34 cellular contexts compared by ENCODE assay signal in the genomic region with DNA sequence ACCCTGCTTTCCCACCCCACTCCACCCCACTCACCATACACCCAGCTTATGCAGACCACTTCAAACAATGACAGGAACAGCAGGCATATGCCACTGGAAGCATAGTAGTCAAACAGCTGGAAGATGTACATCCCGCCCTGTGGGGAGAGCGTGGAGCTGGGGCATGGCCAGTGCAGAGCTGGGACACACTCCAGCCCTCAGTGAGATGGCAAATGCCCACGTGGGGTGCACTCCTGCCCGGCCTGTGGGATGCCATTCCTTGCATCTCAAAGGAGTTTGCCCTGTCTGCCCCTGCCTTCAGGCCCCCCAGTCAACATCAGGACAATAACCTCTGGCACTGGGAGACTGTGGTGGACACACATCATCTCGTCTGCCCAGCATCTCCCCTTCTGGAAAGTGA. TPM values are rescaled to one million over a fixed set of nuclear protein-coding genes. Genes with fewer than 3 reads are reported as not detected.
"Had no signal": no experiment of that assay in that cellular context is flagged by ENCODE, and none has a peak within 500 bp of the region (broad histone marks: within the 10 kb centered on the region; RNA-seq: fewer than 3 reads in every experiment).

No MANE protein-coding gene starts in this region.

- H3K27ac ChIP-seq: adrenal gland, body of pancreas, coronary artery, esophagus muscularis mucosa, foreskin keratinocyte, gastrocnemius medialis had no signal

- ATAC-seq: activated CD4-positive, alpha-beta T cell treated with anti-CD3 and anti-CD28 coated beads for 36 hours; activated CD8-positive, alpha-beta memory T cell treated with anti-CD3 and anti-CD28 coated beads, Interleukin-2, amount 10 ng/mL, durations not matched to agents 7 days and 5 days; activated CD8-positive, alpha-beta T cell treated with anti-CD3 and anti-CD28 coated beads, Interleukin-2, amount 10 ng/mL, durations not matched to agents 7 days and 5 days; activated naive CD8-positive, alpha-beta T cell treated with anti-CD3 and anti-CD28 coated beads, Interleukin-2, amount 50 U/mL, for 24 hours; body of pancreas; effector memory CD8-positive, alpha-beta T cell; foreskin keratinocyte; gastrocnemius medialis had no signal

- H3K36me3 Mint-ChIP-seq: activated CD4-positive, alpha-beta memory T cell treated with anti-CD3 and anti-CD28 coated beads for 36 hours; activated CD8-positive, alpha-beta memory T cell treated with anti-CD3 and anti-CD28 coated beads, Interleukin-2, amount 10 ng/mL, durations not matched to agents 7 days and 5 days; activated naive CD4-positive, alpha-beta T cell treated with anti-CD3 and anti-CD28 coated beads, Interleukin-2, amount 50 U/mL, for 24 hours; activated naive CD8-positive, alpha-beta T cell treated with anti-CD3 and anti-CD28 coated beads for 36 hours had no signal

- H3K4me1 ChIP-seq: adrenal gland, foreskin keratinocyte had no signal

- H3K4me1 Mint-ChIP-seq: activated CD4-positive, alpha-beta T cell treated with anti-CD3 and anti-CD28 coated beads for 36 hours; activated CD4-positive, alpha-beta T cell treated with anti-CD3 and anti-CD28 coated beads, Interleukin-2, amount 10 ng/mL, durations not matched to agents 24 days and 14 days; activated CD8-positive, alpha-beta memory T cell treated with anti-CD3 and anti-CD28 coated beads, Interleukin-2, amount 10 ng/mL, durations not matched to agents 7 days and 5 days; activated naive CD4-positive, alpha-beta T cell treated with anti-CD3 and anti-CD28 coated beads, Interleukin-2, amount 50 U/mL, for 24 hours; activated naive CD8-positive, alpha-beta T cell treated with anti-CD3 and anti-CD28 coated beads for 36 hours; activated naive CD8-positive, alpha-beta T cell treated with anti-CD3 and anti-CD28 coated beads, Interleukin-2, amount 50 U/mL, for 24 hours had no signal

- H3K4me3 Mint-ChIP-seq: activated CD4-positive, alpha-beta memory T cell treated with anti-CD3 and anti-CD28 coated beads for 36 hours; activated CD4-positive, alpha-beta T cell treated with anti-CD3 and anti-CD28 coated beads for 36 hours; activated CD4-positive, alpha-beta T cell treated with anti-CD3 and anti-CD28 coated beads, Interleukin-2, amount 10 ng/mL, durations not matched to agents 24 days and 14 days; activated CD8-positive, alpha-beta memory T cell treated with anti-CD3 and anti-CD28 coated beads, Interleukin-2, amount 10 ng/mL, durations not matched to agents 7 days and 5 days; activated CD8-positive, alpha-beta T cell treated with anti-CD3 and anti-CD28 coated beads, Interleukin-2, amount 10 ng/mL, durations not matched to agents 7 days and 5 days; activated naive CD4-positive, alpha-beta T cell treated with anti-CD3 and anti-CD28 coated beads for 36 hours; activated naive CD4-positive, alpha-beta T cell treated with anti-CD3 and anti-CD28 coated beads, Interleukin-2, amount 50 U/mL, for 24 hours; activated naive CD8-positive, alpha-beta T cell treated with anti-CD3 and anti-CD28 coated beads for 36 hours; activated naive CD8-positive, alpha-beta T cell treated with anti-CD3 and anti-CD28 coated beads, Interleukin-2, amount 50 U/mL, for 24 hours; activated T-helper 1 cell treated with anti-CD3 and anti-CD28 coated beads, Interleukin-12 subunit alpha, Interleukin-12 subunit beta, Interleukin-2, Interleukin-4 antibody, amounts not matched to agents 30 ng/mL and 10 ng/mL and 1 ng/mL, durations not matched to agents 14 hours and 24 hours and 36 hours; dendritic cell treated with granulocyte-macrophage colony-stimulating factor and Interleukin-4, amounts not matched to agents 40 ng/mL and 50 ng/mL, for 4 days; effector memory CD8-positive, alpha-beta T cell had no signal

- H3K27ac Mint-ChIP-seq: activated CD4-positive, alpha-beta memory T cell treated with anti-CD3 and anti-CD28 coated beads for 36 hours; activated CD4-positive, alpha-beta T cell treated with anti-CD3 and anti-CD28 coated beads for 36 hours; activated CD4-positive, alpha-beta T cell treated with anti-CD3 and anti-CD28 coated beads, Interleukin-2, amount 10 ng/mL, durations not matched to agents 24 days and 14 days; activated CD8-positive, alpha-beta memory T cell treated with anti-CD3 and anti-CD28 coated beads, Interleukin-2, amount 10 ng/mL, durations not matched to agents 7 days and 5 days; activated CD8-positive, alpha-beta T cell treated with anti-CD3 and anti-CD28 coated beads, Interleukin-2, amount 10 ng/mL, durations not matched to agents 7 days and 5 days; activated naive CD4-positive, alpha-beta T cell treated with anti-CD3 and anti-CD28 coated beads for 36 hours; activated naive CD4-positive, alpha-beta T cell treated with anti-CD3 and anti-CD28 coated beads, Interleukin-2, amount 50 U/mL, for 24 hours; activated naive CD8-positive, alpha-beta T cell treated with anti-CD3 and anti-CD28 coated beads for 36 hours; activated naive CD8-positive, alpha-beta T cell treated with anti-CD3 and anti-CD28 coated beads, Interleukin-2, amount 50 U/mL, for 24 hours; activated T-helper 1 cell treated with anti-CD3 and anti-CD28 coated beads, Interleukin-12 subunit alpha, Interleukin-12 subunit beta, Interleukin-2, Interleukin-4 antibody, amounts not matched to agents 30 ng/mL and 10 ng/mL and 1 ng/mL, durations not matched to agents 14 hours and 24 hours and 36 hours; activated T-helper 2 cell treated with anti-CD3 and anti-CD28 coated beads, Interferon-gamma antibody, Interleukin-2, Interleukin-4, amounts not matched to agents 10 μg/mL and 5 μg/mL and 100 μg/mL, durations not matched to agents 14 hours and 24 hours and 36 hours; dendritic cell treated with granulocyte-macrophage colony-stimulating factor and Interleukin-4, amounts not matched to agents 40 ng/mL and 50 ng/mL, for 4 days; effector memory CD8-positive, alpha-beta T cell had no signal

- H3K4me3 ChIP-seq: adrenal gland, body of pancreas, coronary artery, esophagus muscularis mucosa, gastrocnemius medialis had no signal

- H3K9me3 ChIP-seq: adrenal gland, body of pancreas, esophagus muscularis mucosa, gastrocnemius medialis had no signal

- H3K36me3 ChIP-seq: adrenal gland, esophagus muscularis mucosa, gastrocnemius medialis had no signal

- H3K9me3 Mint-ChIP-seq: activated CD4-positive, alpha-beta memory T cell treated with anti-CD3 and anti-CD28 coated beads for 36 hours; activated CD4-positive, alpha-beta T cell treated with anti-CD3 and anti-CD28 coated beads, Interleukin-2, amount 10 ng/mL, durations not matched to agents 24 days and 14 days; activated naive CD4-positive, alpha-beta T cell treated with anti-CD3 and anti-CD28 coated beads for 36 hours; activated naive CD4-positive, alpha-beta T cell treated with anti-CD3 and anti-CD28 coated beads, Interleukin-2, amount 50 U/mL, for 24 hours; activated naive CD8-positive, alpha-beta T cell treated with anti-CD3 and anti-CD28 coated beads for 36 hours; activated naive CD8-positive, alpha-beta T cell treated with anti-CD3 and anti-CD28 coated beads, Interleukin-2, amount 50 U/mL, for 24 hours; dendritic cell treated with granulocyte-macrophage colony-stimulating factor and Interleukin-4, amounts not matched to agents 40 ng/mL and 50 ng/mL, for 4 days; effector memory CD8-positive, alpha-beta T cell had no signal

- H3K27me3 Mint-ChIP-seq: activated CD4-positive, alpha-beta T cell treated with anti-CD3 and anti-CD28 coated beads, Interleukin-2, amount 10 ng/mL, durations not matched to agents 24 days and 14 days had no signal

- H3K27me3 ChIP-seq: adrenal gland, body of pancreas had no signal

- DNase-seq: activated CD4-positive, alpha-beta memory T cell treated with anti-CD3 and anti-CD28 coated beads for 36 hours; activated CD4-positive, alpha-beta T cell treated with anti-CD3 and anti-CD28 coated beads for 36 hours; activated CD4-positive, alpha-beta T cell treated with anti-CD3 and anti-CD28 coated beads, Interleukin-2, amount 10 ng/mL, durations not matched to agents 24 days and 14 days; activated CD4-positive, CD25-positive, alpha-beta regulatory T cell; activated CD4-positive, CD25-positive, alpha-beta regulatory T cell treated with anti-CD3 and anti-CD28 coated beads, Interleukin-2, amount 50 U/mL, for 72 hours; activated CD8-positive, alpha-beta memory T cell treated with anti-CD3 and anti-CD28 coated beads, Interleukin-2, amount 10 ng/mL, durations not matched to agents 7 days and 5 days; activated CD8-positive, alpha-beta memory T cell treated with anti-CD3 and anti-CD28 coated beads, Interleukin-2, amount 50 U/mL, for 4 hours; activated CD8-positive, alpha-beta T cell treated with anti-CD3 and anti-CD28 coated beads, Interleukin-2, amount 10 ng/mL, durations not matched to agents 7 days and 5 days; activated effector memory CD4-positive, alpha-beta T cell treated with anti-CD3 and anti-CD28 coated beads, Interleukin-2, amount 50 U/mL, for 16 hours; activated naive CD4-positive, alpha-beta T cell treated with anti-CD3 and anti-CD28 coated beads for 36 hours; activated naive CD8-positive, alpha-beta T cell treated with anti-CD3 and anti-CD28 coated beads for 36 hours; activated naive CD8-positive, alpha-beta T cell treated with anti-CD3 and anti-CD28 coated beads, Interleukin-2, amount 50 U/mL, for 24 hours; activated T-cell treated with anti-CD3 and anti-CD28 coated beads, Interleukin-2, amount 50 U/mL, for 1 hour; activated T-cell treated with anti-CD3 and anti-CD28 coated beads, Interleukin-2, amount 50 U/mL, for 48 hours; amygdala; aorta; body of pancreas; central memory CD4-positive, alpha-beta T cell; cerebellar nuclear complex; effector CD4-positive, alpha-beta T cell; effector memory CD8-positive, alpha-beta T cell; erythroblast; foreskin keratinocyte; gastrocnemius medialis; glutamatergic neuron; T-helper 2 cell had no signal

RNA-seq across cellular contexts. Expression of gene SLC6A12, which starts 18.8 kb away (rescaled TPM):
- total RNA-seq: activated CD4-positive, alpha-beta T cell treated with anti-CD3 and anti-CD28 coated beads, Interleukin-2, amount 10 ng/mL, durations not matched to agents 24 days and 14 days; activated CD8-positive, alpha-beta T cell treated with anti-CD3 and anti-CD28 coated beads, Interleukin-2, amount 10 ng/mL, durations not matched to agents 7 days and 5 days; activated naive CD8-positive, alpha-beta T cell treated with anti-CD3 and anti-CD28 coated beads for 36 hours; activated T-helper 1 cell treated with anti-CD3 and anti-CD28 coated beads, Interleukin-12 subunit alpha, Interleukin-12 subunit beta, Interleukin-2, Interleukin-4 antibody, amounts not matched to agents 30 ng/mL and 10 ng/mL and 1 ng/mL, durations not matched to agents 14 hours and 24 hours and 36 hours; foreskin keratinocyte; T-helper 1 cell treated with Interleukin-12 subunit alpha and Interleukin-12 subunit beta and Interleukin-4 antibody, amounts not matched to agents 30 ng/mL and 1 ng/mL, for 36 hours had no signal
- polyA plus RNA-seq: foreskin keratinocyte had no signal
